In the genomic region with DNA sequence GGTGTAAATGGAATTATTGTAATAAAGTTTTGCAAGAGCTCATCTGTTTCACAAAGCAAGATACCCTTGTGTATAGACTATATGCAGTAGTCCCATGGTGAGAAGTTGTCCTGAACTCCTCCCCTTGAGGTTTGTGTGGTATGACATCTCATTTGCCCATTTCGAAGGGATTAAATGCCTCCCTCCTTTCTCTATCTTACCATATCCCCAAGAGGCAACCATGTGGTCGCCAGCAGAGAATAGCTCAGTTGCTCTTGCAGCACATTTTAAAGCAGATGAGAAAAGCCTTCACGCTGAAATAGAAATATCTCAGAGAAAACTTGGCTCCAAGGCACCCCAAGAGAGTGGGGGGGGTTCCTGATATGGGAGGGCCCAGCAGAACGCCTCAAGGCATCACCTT, we compare ENCODE assay signal across 2 cellular contexts.
TF ChIP-seq lines count a peak whose summit lies in the region.

No MANE protein-coding gene starts in this region.

TF ChIP-seq in HepG2, 621 proteins besides CTCF, POLR2A, EP300 and RAD21:
- TF ChIP-seq RARA (CRISPR knock-in tag; IDR thresholded peaks at IDR 0.05), result no peak

TF ChIP-seq in WTC11, 78 proteins besides CTCF, POLR2A, EP300 and RAD21:
- TF ChIP-seq MYBL2 (CRISPR knock-in tag; IDR thresholded peaks at IDR 0.05) (no peak), ZNF138 (CRISPR knock-in tag; conservative IDR thresholded peaks at IDR 0.05) (no peak), RORB (CRISPR knock-in tag; IDR thresholded peaks at IDR 0.05) (no peak), ZNF219 (CRISPR knock-in tag; IDR thresholded peaks at IDR 0.05; ENCODE audit: borderline replicate concordance) (no peak), TEAD1 (CRISPR knock-in tag; IDR thresholded peaks at IDR 0.05) (no peak), ZNF423 (CRISPR knock-in tag; IDR thresholded peaks at IDR 0.05) (no peak)
- TF ChIP-seq, protein P1, sequence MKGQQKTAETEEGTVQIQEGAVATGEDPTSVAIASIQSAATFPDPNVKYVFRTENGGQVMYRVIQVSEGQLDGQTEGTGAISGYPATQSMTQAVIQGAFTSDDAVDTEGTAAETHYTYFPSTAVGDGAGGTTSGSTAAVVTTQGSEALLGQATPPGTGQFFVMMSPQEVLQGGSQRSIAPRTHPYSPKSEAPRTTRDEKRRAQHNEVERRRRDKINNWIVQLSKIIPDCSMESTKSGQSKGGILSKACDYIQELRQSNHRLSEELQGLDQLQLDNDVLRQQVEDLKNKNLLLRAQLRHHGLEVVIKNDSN (CRISPR knock-in tag; IDR thresholded peaks at IDR 0.05), result no peak
- TF ChIP-seq, protein P2, sequence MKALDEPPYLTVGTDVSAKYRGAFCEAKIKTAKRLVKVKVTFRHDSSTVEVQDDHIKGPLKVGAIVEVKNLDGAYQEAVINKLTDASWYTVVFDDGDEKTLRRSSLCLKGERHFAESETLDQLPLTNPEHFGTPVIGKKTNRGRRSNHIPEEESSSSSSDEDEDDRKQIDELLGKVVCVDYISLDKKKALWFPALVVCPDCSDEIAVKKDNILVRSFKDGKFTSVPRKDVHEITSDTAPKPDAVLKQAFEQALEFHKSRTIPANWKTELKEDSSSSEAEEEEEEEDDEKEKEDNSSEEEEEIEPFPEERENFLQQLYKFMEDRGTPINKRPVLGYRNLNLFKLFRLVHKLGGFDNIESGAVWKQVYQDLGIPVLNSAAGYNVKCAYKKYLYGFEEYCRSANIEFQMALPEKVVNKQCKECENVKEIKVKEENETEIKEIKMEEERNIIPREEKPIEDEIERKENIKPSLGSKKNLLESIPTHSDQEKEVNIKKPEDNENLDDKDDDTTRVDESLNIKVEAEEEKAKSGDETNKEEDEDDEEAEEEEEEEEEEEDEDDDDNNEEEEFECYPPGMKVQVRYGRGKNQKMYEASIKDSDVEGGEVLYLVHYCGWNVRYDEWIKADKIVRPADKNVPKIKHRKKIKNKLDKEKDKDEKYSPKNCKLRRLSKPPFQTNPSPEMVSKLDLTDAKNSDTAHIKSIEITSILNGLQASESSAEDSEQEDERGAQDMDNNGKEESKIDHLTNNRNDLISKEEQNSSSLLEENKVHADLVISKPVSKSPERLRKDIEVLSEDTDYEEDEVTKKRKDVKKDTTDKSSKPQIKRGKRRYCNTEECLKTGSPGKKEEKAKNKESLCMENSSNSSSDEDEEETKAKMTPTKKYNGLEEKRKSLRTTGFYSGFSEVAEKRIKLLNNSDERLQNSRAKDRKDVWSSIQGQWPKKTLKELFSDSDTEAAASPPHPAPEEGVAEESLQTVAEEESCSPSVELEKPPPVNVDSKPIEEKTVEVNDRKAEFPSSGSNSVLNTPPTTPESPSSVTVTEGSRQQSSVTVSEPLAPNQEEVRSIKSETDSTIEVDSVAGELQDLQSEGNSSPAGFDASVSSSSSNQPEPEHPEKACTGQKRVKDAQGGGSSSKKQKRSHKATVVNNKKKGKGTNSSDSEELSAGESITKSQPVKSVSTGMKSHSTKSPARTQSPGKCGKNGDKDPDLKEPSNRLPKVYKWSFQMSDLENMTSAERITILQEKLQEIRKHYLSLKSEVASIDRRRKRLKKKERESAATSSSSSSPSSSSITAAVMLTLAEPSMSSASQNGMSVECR (CRISPR knock-in tag; IDR thresholded peaks at IDR 0.05; ENCODE audit: borderline replicate concordance), result no peak
- TF ChIP-seq, protein P3, sequence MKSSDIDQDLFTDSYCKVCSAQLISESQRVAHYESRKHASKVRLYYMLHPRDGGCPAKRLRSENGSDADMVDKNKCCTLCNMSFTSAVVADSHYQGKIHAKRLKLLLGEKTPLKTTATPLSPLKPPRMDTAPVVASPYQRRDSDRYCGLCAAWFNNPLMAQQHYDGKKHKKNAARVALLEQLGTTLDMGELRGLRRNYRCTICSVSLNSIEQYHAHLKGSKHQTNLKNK (CRISPR knock-in tag; IDR thresholded peaks at IDR 0.05), result no peak
- TF ChIP-seq, protein P4, sequence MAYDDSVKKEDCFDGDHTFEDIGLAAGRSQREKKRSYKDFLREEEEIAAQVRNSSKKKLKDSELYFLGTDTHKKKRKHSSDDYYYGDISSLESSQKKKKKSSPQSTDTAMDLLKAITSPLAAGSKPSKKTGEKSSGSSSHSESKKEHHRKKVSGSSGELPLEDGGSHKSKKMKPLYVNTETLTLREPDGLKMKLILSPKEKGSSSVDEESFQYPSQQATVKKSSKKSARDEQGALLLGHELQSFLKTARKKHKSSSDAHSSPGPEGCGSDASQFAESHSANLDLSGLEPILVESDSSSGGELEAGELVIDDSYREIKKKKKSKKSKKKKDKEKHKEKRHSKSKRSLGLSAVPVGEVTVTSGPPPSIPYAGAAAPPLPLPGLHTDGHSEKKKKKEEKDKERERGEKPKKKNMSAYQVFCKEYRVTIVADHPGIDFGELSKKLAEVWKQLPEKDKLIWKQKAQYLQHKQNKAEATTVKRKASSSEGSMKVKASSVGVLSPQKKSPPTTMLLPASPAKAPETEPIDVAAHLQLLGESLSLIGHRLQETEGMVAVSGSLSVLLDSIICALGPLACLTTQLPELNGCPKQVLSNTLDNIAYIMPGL (CRISPR knock-in tag; IDR thresholded peaks at IDR 0.05), result no peak
- TF ChIP-seq, protein P5, sequence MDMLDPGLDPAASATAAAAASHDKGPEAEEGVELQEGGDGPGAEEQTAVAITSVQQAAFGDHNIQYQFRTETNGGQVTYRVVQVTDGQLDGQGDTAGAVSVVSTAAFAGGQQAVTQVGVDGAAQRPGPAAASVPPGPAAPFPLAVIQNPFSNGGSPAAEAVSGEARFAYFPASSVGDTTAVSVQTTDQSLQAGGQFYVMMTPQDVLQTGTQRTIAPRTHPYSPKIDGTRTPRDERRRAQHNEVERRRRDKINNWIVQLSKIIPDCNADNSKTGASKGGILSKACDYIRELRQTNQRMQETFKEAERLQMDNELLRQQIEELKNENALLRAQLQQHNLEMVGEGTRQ (CRISPR knock-in tag; IDR thresholded peaks at IDR 0.05), result no peak
